In genomic region chr10:12543589-12543988, GRCh38 we compare ENCODE assay signal across 20 cellular contexts.
DNase-seq lines count a peak whose midpoint lies in the region; ATAC-seq and TF ChIP-seq lines count a peak whose summit lies in the region.
"Had no signal": no experiment of that assay in that cellular context is flagged by ENCODE, and none has a peak within 500 bp of the region (broad histone marks: within the 10 kb centered on the region; RNA-seq: fewer than 3 reads in every experiment).

No MANE protein-coding gene starts in this region.

- H3K36me3 Mint-ChIP-seq in GM23338 (ENCODE audit: low read depth) (peaks cover 7% of the 10 kb centered on the region; the same call in 2 of the 3 replicates), endodermal cell (ENCODE audit: low read depth) (no peaks in the 10 kb centered on the region)
- H3K36me3 Mint-ChIP-seq: CD14-positive monocyte had no signal

- H3K4me2 ChIP-seq in GM23338, result no peak overlapping the region
- no peak overlapping the region for H3K4me2 ChIP-seq in PC-3 (ENCODE audit: low read length)
- H3K4me2 ChIP-seq: A549, BLaER1 had no signal

- H3K9ac ChIP-seq in endodermal cell (ENCODE audit: extremely low read depth, low read length, poor library complexity, severe bottlenecking), result no peak overlapping the region
- no peak overlapping the region for H3K9ac ChIP-seq in PC-3 (ENCODE audit: low read length)
- H3K9ac ChIP-seq: BLaER1 had no signal

- H4K20me1 ChIP-seq in GM23338 (replicated peaks; ENCODE audit: insufficient read depth), result no peaks in the 10 kb centered on the region
- no peaks in the 10 kb centered on the region for H4K20me1 ChIP-seq in PC-3 (ENCODE audit: low read length)
- H4K20me1 ChIP-seq: BLaER1 had no signal

- H2AFZ ChIP-seq in GM23338 (no peak overlapping the region), PC-3 (ENCODE audit: low read length) (no peak overlapping the region)

- no peaks in the 10 kb centered on the region for H3K9me2 ChIP-seq in GM23338 (ENCODE audit: insufficient read depth)
- no peaks in the 10 kb centered on the region for H3K9me2 ChIP-seq in PC-3 (replicated peaks; ENCODE audit: low read length)

- H3K27ac Mint-ChIP-seq in GM23338 (no peak overlapping the region; the same call in 1 of the 2 replicates), endodermal cell (no peak overlapping the region)
- H3K27ac Mint-ChIP-seq: CD14-positive monocyte; CD8-positive, alpha-beta T cell; HFFc6; IgD-negative memory B cell had no signal

- H3F3A ChIP-seq in GM23338 (replicated peaks; ENCODE audit: low read depth), result no peaks in the 10 kb centered on the region
- H3F3A ChIP-seq in PC-3 (ENCODE audit: low read length, unreplicated experiment), result no peaks in the 10 kb centered on the region

- WGBS in endodermal cell (ENCODE audit: insufficient coverage in 1 of 2, insufficient read length in 1 of 2), 2 experiments, result 60 to 77% methylated on average over 2 to 3 of the region's 3 CpGs

- no peaks in the 10 kb centered on the region for H3K36me3 ChIP-seq in GM23338 (ENCODE audit: insufficient read depth)
- H3K36me3 ChIP-seq in endodermal cell (ENCODE audit: control insufficient read depth, insufficient read depth, low read length), result no peaks in the 10 kb centered on the region
- H3K36me3 ChIP-seq in PC-3 (ENCODE audit: low read depth, low read length), result no peaks in the 10 kb centered on the region
- H3K36me3 ChIP-seq: BLaER1 had no signal

- H3K27me3 Mint-ChIP-seq in GM23338 (ENCODE audit: insufficient read depth, low read depth, poor library complexity) (peaks cover 6% of the 10 kb centered on the region), endodermal cell (ENCODE audit: insufficient read depth) (no peaks in the 10 kb centered on the region)
- H3K27me3 Mint-ChIP-seq: IgD-negative memory B cell had no signal

- intact Hi-C loops in PC-3 (cut with micrococcal nuclease), result no loop called here

- POLR2A ChIA-PET in HEK293T (lab: Yijun Ruan, JAX), result no interaction called here
- POLR2A ChIA-PET in PC-3 (lab: Charles Lee; ENCODE audit: unreplicated experiment), result no interaction called here

- ATAC-seq in GM23338 (peak; percentile 79), GM19395 (IDR thresholded peaks at IDR 0.05; ENCODE audit: unreplicated experiment) (no peak), PC-3 (no peak)
- ATAC-seq: A549; CD8-positive, alpha-beta T cell had no signal

- peak; percentile 37 for DNase-seq in GM23338 (ENCODE audit: low spot score)
- no peak for DNase-seq in HEK293T (ENCODE audit: extremely low spot score)
- peak; percentile 8 for DNase-seq in endodermal cell
- no peak for DNase-seq in PC-3
- DNase-seq in NCI-H1417 (lab: John Stamatoyannopoulos, UW), result no peak
- no peak for DNase-seq in DMS79 (lab: John Stamatoyannopoulos, UW)
- DNase-seq: Calu3; CD8-positive, alpha-beta T cell; DND-41; EL; GOT3; HCEC 1CT; HFFc6; Karpas-422; KBM-7 had no signal

- no TSS peak for BruUV-seq in PC-3 (replicated peaks; lab: Mats Ljungman, UMichigan)

- H3K4me3 Mint-ChIP-seq in GM23338 (no peak overlapping the region), endodermal cell (no peak overlapping the region)
- H3K4me3 Mint-ChIP-seq: CD14-positive monocyte; CD8-positive, alpha-beta T cell; HFFc6; IgD-negative memory B cell had no signal

- H3K4me1 Mint-ChIP-seq in GM23338 (peaks cover 12% of the 10 kb centered on the region), endodermal cell (no peaks in the 10 kb centered on the region)

- H3K9me3 Mint-ChIP-seq in GM23338, result peaks cover 16% of the 10 kb centered on the region; the same call in 2 of the 3 replicates
- peaks cover 2% of the 10 kb centered on the region for H3K9me3 Mint-ChIP-seq in endodermal cell

- no peak overlapping the region for H3K27ac ChIP-seq in GM23338 (ENCODE audit: low read depth)
- H3K27ac ChIP-seq in endodermal cell (ENCODE audit: low read depth, low read length), result no peak overlapping the region
- no peak overlapping the region for H3K27ac ChIP-seq in PC-3 (ENCODE audit: low read length)
- H3K27ac ChIP-seq: A549, BLaER1 had no signal

- CTCF ChIA-PET in HEK293T (lab: Yijun Ruan, JAX) (no interaction called here), PC-3 (lab: Charles Lee) (no interaction called here)

- H3K4me1 ChIP-seq in GM23338 (ENCODE audit: insufficient read depth), result no peaks in the 10 kb centered on the region
- H3K4me1 ChIP-seq in endodermal cell (ENCODE audit: control insufficient read depth, insufficient read depth, low read length), result no peaks in the 10 kb centered on the region
- H3K4me1 ChIP-seq in PC-3 (ENCODE audit: insufficient read depth, low read length), result no peaks in the 10 kb centered on the region

- no peak overlapping the region for H3K4me3 ChIP-seq in GM23338
- no peak overlapping the region for H3K4me3 ChIP-seq in endodermal cell (ENCODE audit: low read length)
- no peak overlapping the region for H3K4me3 ChIP-seq in PC-3 (ENCODE audit: low read length)
- H3K4me3 ChIP-seq: A549, BLaER1 had no signal

- TF ChIP-seq CTCF in GM23338 (conservative IDR thresholded peaks at IDR 0.05; ENCODE audit: low read depth in 2 of 2), result no peak
- no peak for TF ChIP-seq CTCF in endodermal cell (conservative IDR thresholded peaks at IDR 0.05)
- no peak for TF ChIP-seq CTCF in PC-3 (conservative IDR thresholded peaks at IDR 0.05; ENCODE audit: low read depth, low read length)

- no peaks in the 10 kb centered on the region for H3K27me3 ChIP-seq in GM23338 (ENCODE audit: insufficient read depth)
- no peaks in the 10 kb centered on the region for H3K27me3 ChIP-seq in endodermal cell (ENCODE audit: control insufficient read depth, insufficient read depth, low read length, poor library complexity, severe bottlenecking)
- no peaks in the 10 kb centered on the region for H3K27me3 ChIP-seq in PC-3 (ENCODE audit: low read length)
- H3K27me3 ChIP-seq: BLaER1 had no signal

- H3K9me3 ChIP-seq in endodermal cell (ENCODE audit: control insufficient read depth, low read length), result no peaks in the 10 kb centered on the region
- no peaks in the 10 kb centered on the region for H3K9me3 ChIP-seq in PC-3 (ENCODE audit: low read length)
- H3K9me3 ChIP-seq: A549 had no signal

- H3K79me2 ChIP-seq in GM23338 (replicated peaks; ENCODE audit: insufficient read depth), result no peaks in the 10 kb centered on the region
- H3K79me2 ChIP-seq in PC-3 (ENCODE audit: low read length), result no peaks in the 10 kb centered on the region

TF ChIP-seq in GM23338, 12 proteins besides CTCF, POLR2A, EP300 and RAD21 (continues in another document):
- no peak for TF ChIP-seq REST (IDR thresholded peaks at IDR 0.05; ENCODE audit: unreplicated experiment)
- TF ChIP-seq POLR2AphosphoS5 (IDR thresholded peaks at IDR 0.05; ENCODE audit: low read depth), result no peak
- no peak for TF ChIP-seq CREB1 (CRISPR knock-in tag; IDR thresholded peaks at IDR 0.05; ENCODE audit: low read depth)
- TF ChIP-seq STAT1 (IDR thresholded peaks at IDR 0.05; ENCODE audit: unreplicated experiment), result no peak

TF ChIP-seq in HEK293T, 16 proteins besides CTCF, POLR2A, EP300 and RAD21:
- TF ChIP-seq BHLHE40 (IDR thresholded peaks at IDR 0.05; ENCODE audit: borderline replicate concordance), result no peak
- TF ChIP-seq PKNOX1 (IDR thresholded peaks at IDR 0.05), result peak; percentile 29; the same call in 1 of the 2 replicates

Comparison
In these comparisons a context has a peak if more than half of its experiments do, and no peak if none do; other contexts are left out.
1. DNase-seq: peak in GM23338 (single experiment) and endodermal cell (single experiment); none in HEK293T (single experiment), PC-3 (single experiment), NCI-H1417 (0 of 3) and DMS79 (single experiment).